ENCODE assay signal across 1 cellular context in genomic region chr20:31720486-31721407, GRCh38.
TF ChIP-seq lines count a peak whose summit lies in the region.

No MANE protein-coding gene starts in this region.

TF ChIP-seq in HepG2, 621 proteins besides CTCF, POLR2A, EP300 and RAD21 (continued from another document and continues in another):
- TF ChIP-seq, protein P1, sequence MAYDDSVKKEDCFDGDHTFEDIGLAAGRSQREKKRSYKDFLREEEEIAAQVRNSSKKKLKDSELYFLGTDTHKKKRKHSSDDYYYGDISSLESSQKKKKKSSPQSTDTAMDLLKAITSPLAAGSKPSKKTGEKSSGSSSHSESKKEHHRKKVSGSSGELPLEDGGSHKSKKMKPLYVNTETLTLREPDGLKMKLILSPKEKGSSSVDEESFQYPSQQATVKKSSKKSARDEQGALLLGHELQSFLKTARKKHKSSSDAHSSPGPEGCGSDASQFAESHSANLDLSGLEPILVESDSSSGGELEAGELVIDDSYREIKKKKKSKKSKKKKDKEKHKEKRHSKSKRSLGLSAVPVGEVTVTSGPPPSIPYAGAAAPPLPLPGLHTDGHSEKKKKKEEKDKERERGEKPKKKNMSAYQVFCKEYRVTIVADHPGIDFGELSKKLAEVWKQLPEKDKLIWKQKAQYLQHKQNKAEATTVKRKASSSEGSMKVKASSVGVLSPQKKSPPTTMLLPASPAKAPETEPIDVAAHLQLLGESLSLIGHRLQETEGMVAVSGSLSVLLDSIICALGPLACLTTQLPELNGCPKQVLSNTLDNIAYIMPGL (CRISPR knock-in tag; IDR thresholded peaks at IDR 0.05; ENCODE audit: borderline replicate concordance in 1 of 2, low read depth in 1 of 2) = peak; percentile 92 to 95
- TF ChIP-seq JARID2 (CRISPR knock-in tag; IDR thresholded peaks at IDR 0.05; ENCODE audit: insufficient replicate concordance) (no peak), ZMAT5 (CRISPR knock-in tag; IDR thresholded peaks at IDR 0.05; ENCODE audit: borderline replicate concordance, low read depth) (no peak), ZBTB33 (CRISPR knock-in tag; IDR thresholded peaks at IDR 0.05) (peak; percentile 76), NCOA2 (CRISPR knock-in tag; IDR thresholded peaks at IDR 0.05) (peak; percentile 87), NFIC (IDR thresholded peaks at IDR 0.05; ENCODE audit: low read length) (peak; percentile 9; the same call in 1 of the 2 replicates), MBNL3 (CRISPR knock-in tag; conservative IDR thresholded peaks at IDR 0.05) (no peak), STAT5B (CRISPR knock-in tag; IDR thresholded peaks at IDR 0.05) (peak; percentile 96; the same call in 1 of the 2 replicates), PBX3 (CRISPR knock-in tag; IDR thresholded peaks at IDR 0.05; ENCODE audit: borderline replicate concordance) (no peak), ZNF614 (CRISPR knock-in tag; IDR thresholded peaks at IDR 0.05; ENCODE audit: borderline replicate concordance) (peak; percentile 85; the same call in 1 of the 2 replicates), HIC2 (CRISPR knock-in tag; IDR thresholded peaks at IDR 0.05; ENCODE audit: low read depth) (peak; percentile 51; the same call in 1 of the 2 replicates), AKAP8 (CRISPR knock-in tag; IDR thresholded peaks at IDR 0.05) (no peak; the same call in 1 of the 2 replicates), ZBTB7A (CRISPR knock-in tag; IDR thresholded peaks at IDR 0.05) (peak; percentile 88; the same call in 1 of the 2 replicates), MXD4 (CRISPR knock-in tag; IDR thresholded peaks at IDR 0.05) (peak; percentile 6; the same call in 1 of the 2 replicates), ZNF710 (CRISPR knock-in tag; IDR thresholded peaks at IDR 0.05; ENCODE audit: borderline replicate concordance) (peak; percentile 80), KDM3A (CRISPR knock-in tag; IDR thresholded peaks at IDR 0.05; ENCODE audit: low read depth) (no peak; the same call in 1 of the 2 replicates), NR3C1 (CRISPR knock-in tag; IDR thresholded peaks at IDR 0.05) (no peak), NFYB (CRISPR knock-in tag; IDR thresholded peaks at IDR 0.05) (0 out of 2 replicates have a peak, but pooled peaks have one; percentile 29), PPARG (CRISPR knock-in tag; conservative IDR thresholded peaks at IDR 0.05) (peak; percentile 88), ZC3H13 (CRISPR knock-in tag; IDR thresholded peaks at IDR 0.05) (peak; percentile 77), ZNF160 (CRISPR knock-in tag; IDR thresholded peaks at IDR 0.05) (peak; percentile 74; the same call in 1 of the 2 replicates), GLMP (CRISPR knock-in tag; IDR thresholded peaks at IDR 0.05; ENCODE audit: borderline replicate concordance) (no peak), ZNF225 (CRISPR knock-in tag; IDR thresholded peaks at IDR 0.05) (no peak; the same call in 1 of the 2 replicates), PITX1 (CRISPR knock-in tag; IDR thresholded peaks at IDR 0.05) (peak; percentile 96), RNF2 (conservative IDR thresholded peaks at IDR 0.05; ENCODE audit: low read depth) (no peak), ZNF556 (CRISPR knock-in tag; IDR thresholded peaks at IDR 0.05; ENCODE audit: borderline replicate concordance) (peak; percentile 55; the same call in 1 of the 2 replicates), ZNF672 (CRISPR knock-in tag; IDR thresholded peaks at IDR 0.05) (peak; percentile 3; the same call in 1 of the 2 replicates), KMT2A (CRISPR knock-in tag; IDR thresholded peaks at IDR 0.05) (peak; percentile 77), SRF (IDR thresholded peaks at IDR 0.05; ENCODE audit: low read depth, low read length) (no peak), SYNCRIP (IDR thresholded peaks at IDR 0.05; ENCODE audit: insufficient read depth, low read depth, low read length) (no peak), ZNF354B (CRISPR knock-in tag; IDR thresholded peaks at IDR 0.05) (peak; percentile 96), SIN3A (IDR thresholded peaks at IDR 0.05; ENCODE audit: borderline replicate concordance, low read depth, low read length) (peak; percentile 97), ZNF136 (CRISPR knock-in tag; IDR thresholded peaks at IDR 0.05; ENCODE audit: low read depth) (peak; percentile 29; the same call in 1 of the 2 replicates), HINFP (CRISPR knock-in tag; IDR thresholded peaks at IDR 0.05; ENCODE audit: low read depth) (peak; percentile 85; the same call in 1 of the 2 replicates), ELF3 (CRISPR knock-in tag; IDR thresholded peaks at IDR 0.05) (peak; percentile 89), RELA (CRISPR knock-in tag; IDR thresholded peaks at IDR 0.05) (0 out of 2 replicates have a peak, but pooled peaks have one; percentile 19), RAD51 (IDR thresholded peaks at IDR 0.05; ENCODE audit: borderline replicate concordance) (no peak), SCMH1 (CRISPR knock-in tag; IDR thresholded peaks at IDR 0.05; ENCODE audit: borderline replicate concordance) (no peak), ZNF430 (CRISPR knock-in tag; IDR thresholded peaks at IDR 0.05) (peak; percentile 75; the same call in 1 of the 2 replicates), ZNF674 (CRISPR knock-in tag; IDR thresholded peaks at IDR 0.05; ENCODE audit: low read depth) (no peak), TCF7L2 (IDR thresholded peaks at IDR 0.05; ENCODE audit: low read depth, low read length) (no peak), MAFG (CRISPR knock-in tag; IDR thresholded peaks at IDR 0.05) (no peak), NR2F2 (IDR thresholded peaks at IDR 0.05; ENCODE audit: borderline replicate concordance, low read depth) (peak; percentile 71), ZMAT3 (CRISPR knock-in tag; conservative IDR thresholded peaks at IDR 0.05) (peak; percentile 81), WIZ (CRISPR knock-in tag; IDR thresholded peaks at IDR 0.05) (peak; percentile 2), ZNF740 (CRISPR knock-in tag; IDR thresholded peaks at IDR 0.05) (peak; percentile 71; the same call in 1 of the 2 replicates), ZNF580 (CRISPR knock-in tag; IDR thresholded peaks at IDR 0.05; ENCODE audit: borderline replicate concordance, low read depth) (peak; percentile 68; the same call in 1 of the 2 replicates), ZBTB1 (CRISPR knock-in tag; IDR thresholded peaks at IDR 0.05; ENCODE audit: borderline replicate concordance) (no peak), ZFP62 (CRISPR knock-in tag; IDR thresholded peaks at IDR 0.05) (no peak), SETDB1 (CRISPR knock-in tag; IDR thresholded peaks at IDR 0.05; ENCODE audit: borderline replicate concordance) (no peak), THAP7 (CRISPR knock-in tag; IDR thresholded peaks at IDR 0.05) (peak; percentile 86), ZNF570 (CRISPR knock-in tag; IDR thresholded peaks at IDR 0.05; ENCODE audit: borderline replicate concordance) (peak; percentile 91), FOSL2 (CRISPR knock-in tag; IDR thresholded peaks at IDR 0.05) (peak; percentile 84), ERF (CRISPR knock-in tag; IDR thresholded peaks at IDR 0.05) (peak; percentile 90), ZFP41 (CRISPR knock-in tag; IDR thresholded peaks at IDR 0.05; ENCODE audit: borderline replicate concordance) (0 out of 2 replicates have a peak, but pooled peaks have one; percentile 51), SP140L (CRISPR knock-in tag; IDR thresholded peaks at IDR 0.05; ENCODE audit: borderline replicate concordance) (peak; percentile 83; the same call in 1 of the 2 replicates)
- TF ChIP-seq, protein P2, sequence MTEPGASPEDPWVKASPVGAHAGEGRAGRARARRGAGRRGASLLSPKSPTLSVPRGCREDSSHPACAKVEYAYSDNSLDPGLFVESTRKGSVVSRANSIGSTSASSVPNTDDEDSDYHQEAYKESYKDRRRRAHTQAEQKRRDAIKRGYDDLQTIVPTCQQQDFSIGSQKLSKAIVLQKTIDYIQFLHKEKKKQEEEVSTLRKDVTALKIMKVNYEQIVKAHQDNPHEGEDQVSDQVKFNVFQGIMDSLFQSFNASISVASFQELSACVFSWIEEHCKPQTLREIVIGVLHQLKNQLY (CRISPR knock-in tag; IDR thresholded peaks at IDR 0.05) = peak; percentile 66; the same call in 1 of the 2 replicates
